10 cellular contexts compared by ENCODE assay signal in genomic region chr10:101226888-101227736, GRCh38. TPM values are rescaled to one million over a fixed set of nuclear protein-coding genes. Genes with fewer than 3 reads are reported as not detected.
DNase-seq lines count a peak whose midpoint lies in the region; ATAC-seq and TF ChIP-seq lines count a peak whose summit lies in the region.
"Had no signal": no experiment of that assay in that cellular context is flagged by ENCODE, and none has a peak within 500 bp of the region (broad histone marks: within the 10 kb centered on the region; RNA-seq: fewer than 3 reads in every experiment).

No MANE protein-coding gene starts in this region.

- H3K27ac ChIP-seq in esophagus squamous epithelium (no peak overlapping the region), rectal smooth muscle tissue (ENCODE audit: low read depth, low read length) (no peak overlapping the region)

- H3K36me3 ChIP-seq in esophagus squamous epithelium (no peaks in the 10 kb centered on the region), rectal smooth muscle tissue (ENCODE audit: control insufficient read depth, insufficient read depth, low read length) (no peaks in the 10 kb centered on the region)

- intact Hi-C loops in esophagus squamous epithelium (cut with DNase I), result no loop called here

- WGBS in esophagus squamous epithelium, 2 donors, result 9% methylated on average over 28 to 53 of the region's 82 CpGs

- H3K27me3 ChIP-seq in esophagus squamous epithelium, result peaks cover 57 to 100% (median 80%) of the 10 kb centered on the region in 4 donors
- peaks cover 82% of the 10 kb centered on the region for H3K27me3 ChIP-seq in rectal smooth muscle tissue (ENCODE audit: control insufficient read depth, insufficient read depth, low read length)

- H3K4me3 ChIP-seq in esophagus squamous epithelium, result peak overlapping the region; percentile 8 to 56 (median 28)
- peak overlapping the region; percentile 24 for H3K4me3 ChIP-seq in rectal smooth muscle tissue (ENCODE audit: low read length)

- H3K4me1 ChIP-seq in esophagus squamous epithelium (peaks cover 61 to 83% (median 62%) of the 10 kb centered on the region in 3 donors), rectal smooth muscle tissue (ENCODE audit: control insufficient read depth, insufficient read depth, low read length) (peaks cover 11% of the 10 kb centered on the region)

- TF ChIP-seq POLR2A in esophagus squamous epithelium (IDR thresholded peaks at IDR 0.05), result no peak

- H3K27me3 Mint-ChIP-seq in T-helper 17 cell, result peaks cover 75% of the 10 kb centered on the region

- no peak for TF ChIP-seq CTCF in esophagus squamous epithelium (IDR thresholded peaks at IDR 0.05)

- DNase-seq in GM03348 (ENCODE audit: low spot score), result peak; percentile 35
- no peak for DNase-seq in T-helper 17 cell
- no peak for DNase-seq in esophagus squamous epithelium (lab: John Stamatoyannopoulos, UW)
- no peak for DNase-seq in NCI-H187 treated with DMSO at 0.1 percent for 48 hours (lab: John Stamatoyannopoulos, UW)
- DNase-seq in NCI-H2029 (lab: John Stamatoyannopoulos, UW), result no peak
- DNase-seq in dedifferentiated amniotic fluid mesenchymal stem cell (ENCODE audit: extremely low spot score), result no peak
- DNase-seq: foreskin fibroblast, NCI-H526 treated with DMSO at 0.1 percent for 48 hours had no signal

- H3K4me1 Mint-ChIP-seq in T-helper 17 cell, result peaks cover 42% of the 10 kb centered on the region

- H3K9ac ChIP-seq in rectal smooth muscle tissue (ENCODE audit: low read length), result no peak overlapping the region

- peak overlapping the region; percentile 86 for H3K4me3 Mint-ChIP-seq in T-helper 17 cell

- ATAC-seq in T-helper 17 cell (no peak), GM21723 (IDR thresholded peaks at IDR 0.05; ENCODE audit: unreplicated experiment) (no peak)

- H3K27ac Mint-ChIP-seq in T-helper 17 cell, result no peak overlapping the region

- peaks cover 10% of the 10 kb centered on the region for H3K36me3 Mint-ChIP-seq in T-helper 17 cell (ENCODE audit: low read depth)

- no peaks in the 10 kb centered on the region for H3K9me3 ChIP-seq in T-helper 17 cell (ENCODE audit: control insufficient read depth, low read length, poor library complexity, severe bottlenecking)
- H3K9me3 ChIP-seq in esophagus squamous epithelium, result no peaks in the 10 kb centered on the region

RNA-seq across cellular contexts. Expression of gene LBX1, which starts 2.2 kb away (rescaled TPM):
- not detected for total RNA-seq in T-helper 17 cell
- total RNA-seq in esophagus squamous epithelium, result not detected
